ENCODE assay signal across 1 cellular context in genomic region chr12:64656429-64656828, GRCh38.
TF ChIP-seq lines count a peak whose summit lies in the region.

No MANE protein-coding gene starts in this region.

TF ChIP-seq in GM12878, 131 proteins besides CTCF, POLR2A, EP300 and RAD21 (continued from another document):
- TF ChIP-seq ZBTB33 (IDR thresholded peaks at IDR 0.05) = no peak
- no peak for TF ChIP-seq E2F8 (IDR thresholded peaks at IDR 0.05; ENCODE audit: low read depth, partially characterized antibody)
